Comparison of ENCODE assay signal across 7 cellular contexts in the genomic region with DNA sequence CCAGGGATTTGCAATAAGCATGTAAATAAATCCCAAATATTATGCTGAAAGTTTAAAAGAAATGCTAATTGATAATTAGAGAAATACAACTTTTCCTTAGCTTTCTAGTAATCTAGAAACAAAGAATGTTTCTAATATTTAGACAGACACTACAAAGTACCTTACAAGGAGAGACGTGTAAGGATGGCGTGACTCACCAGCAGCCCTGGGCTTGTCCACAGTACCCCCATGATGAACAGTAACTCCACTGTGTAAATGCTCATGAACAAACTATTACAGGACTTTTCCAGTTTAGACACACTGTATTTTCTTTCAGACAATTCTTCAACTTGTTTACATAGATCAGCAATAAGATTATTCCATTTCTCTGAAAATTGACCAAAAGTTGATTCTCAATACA.
DNase-seq lines count a peak whose midpoint lies in the region; FAIRE-seq and TF ChIP-seq lines count a peak whose summit lies in the region.
"Not testable (repeated sequence)": the region's sequence is repeated elsewhere in the genome, so short reads cannot be mapped to it uniquely, and the experiment has no call there.

No MANE protein-coding gene starts in this region.

- H3K27me3 Mint-ChIP-seq in IgD-negative memory B cell; T-helper 2 cell treated with Interferon-gamma antibody and Interleukin-4, amounts not matched to agents 5 μg/mL and 100 μg/mL, for 36 hours (ENCODE audit: low read depth); neural crest cell (ENCODE audit: low read depth): not testable (repeated sequence)

- FAIRE-seq in keratinocyte (lab: Jason Lieb, UNC) = peak; percentile 39

- dilution Hi-C loops in keratinocyte (cut with MboI; ENCODE audit: extremely low pct_ligation_motif_present, low sequenced_read_pairs) = not testable (repeated sequence)

- not testable (repeated sequence) for H3K27me3 ChIP-seq in keratinocyte (ENCODE audit: control insufficient read depth, extremely low read depth, insufficient read depth, low read length)

- peak overlapping the region; percentile 47 for H3K27ac ChIP-seq in keratinocyte (ENCODE audit: control insufficient read depth, insufficient read depth, low read length)

- H3K4me2 ChIP-seq in keratinocyte (ENCODE audit: control insufficient read depth, extremely low read depth, insufficient read depth, low read depth, low read length) = not testable (repeated sequence)

- peak overlapping the region in 1 of 4 donors; percentile 78 for H3K4me3 Mint-ChIP-seq in IgD-negative memory B cell
- not testable (repeated sequence) for H3K4me3 Mint-ChIP-seq in T-helper 2 cell treated with Interferon-gamma antibody and Interleukin-4, amounts not matched to agents 5 μg/mL and 100 μg/mL, for 36 hours
- peak overlapping the region; percentile 79 for H3K4me3 Mint-ChIP-seq in neural crest cell

- not testable (repeated sequence) for H3K9ac ChIP-seq in keratinocyte (ENCODE audit: control insufficient read depth, extremely low read depth, insufficient read depth, low read length)

- not testable (repeated sequence) for H2AFZ ChIP-seq in keratinocyte (ENCODE audit: control insufficient read depth, low read length)

- peaks cover 15% of the 10 kb centered on the region for H3K4me1 ChIP-seq in keratinocyte (ENCODE audit: control insufficient read depth, extremely low read depth, insufficient read depth, low read length)

- H3K9me3 ChIP-seq in keratinocyte (ENCODE audit: control insufficient read depth, low read depth, low read length) = not testable (repeated sequence)

- H4K20me1 ChIP-seq in keratinocyte (ENCODE audit: control insufficient read depth, extremely low read depth, insufficient read depth, low read length) = not testable (repeated sequence)

- H3K27ac Mint-ChIP-seq in IgD-negative memory B cell = peak overlapping the region in 2 of 3 donors; percentile 13 to 92
- H3K27ac Mint-ChIP-seq in T-helper 2 cell treated with Interferon-gamma antibody and Interleukin-4, amounts not matched to agents 5 μg/mL and 100 μg/mL, for 36 hours = peak overlapping the region; percentile 43
- peak overlapping the region; percentile 29 for H3K27ac Mint-ChIP-seq in neural crest cell (ENCODE audit: unreplicated experiment)

- H3K9me3 Mint-ChIP-seq in IgD-negative memory B cell; T-helper 2 cell treated with Interferon-gamma antibody and Interleukin-4, amounts not matched to agents 5 μg/mL and 100 μg/mL, for 36 hours; neural crest cell: not testable (repeated sequence)

- DNase-seq in DMS53 (lab: John Stamatoyannopoulos, UW) (peak; percentile 32), astrocyte of the hippocampus (ENCODE audit: low read depth, low spot score) (peak; percentile 49), epithelial cell of esophagus (ENCODE audit: low read depth) (peak; percentile 80), keratinocyte (ENCODE audit: low read depth, low spot score) (peak; percentile 26)
- DNase-seq in T-helper 2 cell treated with Interferon-gamma antibody and Interleukin-4, amounts not matched to agents 5 μg/mL and 100 μg/mL, for 36 hours (ENCODE audit: low spot score); neural crest cell (ENCODE audit: low read depth, low spot score): not testable (repeated sequence)

- not testable (repeated sequence) for H3K36me3 ChIP-seq in keratinocyte (ENCODE audit: control insufficient read depth in 2 of 2, extremely low read depth in 1 of 2, insufficient read depth in 2 of 2, low read length in 2 of 2)

- not testable (repeated sequence) for H3K9me1 ChIP-seq in keratinocyte (ENCODE audit: control insufficient read depth, extremely low read depth, insufficient read depth, low read length)

- H3K4me1 Mint-ChIP-seq in IgD-negative memory B cell (peaks cover 9 to 11% (median 11%) of the 10 kb centered on the region in 3 donors), neural crest cell (peaks cover 22% of the 10 kb centered on the region)
- not testable (repeated sequence) for H3K4me1 Mint-ChIP-seq in T-helper 2 cell treated with Interferon-gamma antibody and Interleukin-4, amounts not matched to agents 5 μg/mL and 100 μg/mL, for 36 hours (ENCODE audit: low read depth)

- not testable (repeated sequence) for H3K79me2 ChIP-seq in keratinocyte (ENCODE audit: control insufficient read depth, insufficient read depth, low read length)

- H3K36me3 Mint-ChIP-seq in IgD-negative memory B cell; T-helper 2 cell treated with Interferon-gamma antibody and Interleukin-4, amounts not matched to agents 5 μg/mL and 100 μg/mL, for 36 hours (ENCODE audit: low read depth); neural crest cell (ENCODE audit: low read depth): not testable (repeated sequence)

- not testable (repeated sequence) for H3K4me3 ChIP-seq in epithelial cell of esophagus (ENCODE audit: low read length); keratinocyte (ENCODE audit: control insufficient read depth in 2 of 3, extremely low read depth in 1 of 3, insufficient read depth in 2 of 3, low read depth in 1 of 3, low read length in 3 of 3)

- not testable (repeated sequence) for TF ChIP-seq CTCF in epithelial cell of esophagus (IDR thresholded peaks at IDR 0.05; ENCODE audit: insufficient read depth, low read depth, low read length, missing control alignments); keratinocyte (optimal IDR thresholded peaks at IDR 0.05 in 1 of 3, IDR thresholded peaks at IDR 0.05 in 1 of 3, conservative IDR thresholded peaks at IDR 0.05 in 1 of 3; ENCODE audit: extremely low read depth in 1 of 3, insufficient read depth in 2 of 3, low read length in 3 of 3); neural crest cell (conservative IDR thresholded peaks at IDR 0.05)
